10 cellular contexts compared by ENCODE assay signal in genomic region chr6:90375681-90376439, GRCh38.
DNase-seq lines count a peak whose midpoint lies in the region; ATAC-seq and TF ChIP-seq lines count a peak whose summit lies in the region.
"Had no signal": no experiment of that assay in that cellular context is flagged by ENCODE, and none has a peak within 500 bp of the region (broad histone marks: within the 10 kb centered on the region; RNA-seq: fewer than 3 reads in every experiment).

No MANE protein-coding gene starts in this region.

- H3K9me3 ChIP-seq in SU-DHL-6 (ENCODE audit: insufficient read depth, low read length) (no peaks in the 10 kb centered on the region), suprapubic skin (no peaks in the 10 kb centered on the region)

- H2AFZ ChIP-seq in SU-DHL-6 (ENCODE audit: low read depth, low read length, severe bottlenecking), result no peak overlapping the region

- peak; percentile 71 for DNase-seq in HCEC 1CT
- peak; percentile 70 for DNase-seq in foreskin melanocyte
- DNase-seq in suprapubic skin (ENCODE audit: low spot score in 2 of 2), result no peak
- DNase-seq in D341Med (ENCODE audit: low spot score), result no peak
- DNase-seq: activated CD4-positive, alpha-beta T cell treated with anti-CD3 and anti-CD28 coated beads, Interleukin-2, amount 50 U/mL, for 1 hour; NCI-H1694 had no signal

- no peak for TF ChIP-seq CTCF in SU-DHL-6 (IDR thresholded peaks at IDR 0.05; ENCODE audit: insufficient read depth, low read length, poor library complexity, severe bottlenecking)
- TF ChIP-seq CTCF in suprapubic skin (IDR thresholded peaks at IDR 0.05), result no peak

- H4K20me1 ChIP-seq in SU-DHL-6 (ENCODE audit: low read depth, low read length), result no peaks in the 10 kb centered on the region

- H3K27ac ChIP-seq in SU-DHL-6 (ENCODE audit: low read depth, low read length) (peak overlapping the region; percentile 85), suprapubic skin (peak overlapping the region; percentile 35)

- H3K9ac ChIP-seq in SU-DHL-6 (ENCODE audit: low read length), result peak overlapping the region; percentile 36

- H3K79me2 ChIP-seq in SU-DHL-6 (ENCODE audit: insufficient read depth, low read length), result no peaks in the 10 kb centered on the region

- ATAC-seq in HG02840 (IDR thresholded peaks at IDR 0.05; ENCODE audit: low FRiP score, unreplicated experiment), result no peak
- ATAC-seq in HG03039 (IDR thresholded peaks at IDR 0.05; ENCODE audit: unreplicated experiment), result no peak
- ATAC-seq in GM21576 (IDR thresholded peaks at IDR 0.05; ENCODE audit: unreplicated experiment), result no peak

- H3K36me3 ChIP-seq in SU-DHL-6 (ENCODE audit: low read length), result no peaks in the 10 kb centered on the region
- H3K36me3 ChIP-seq in suprapubic skin, result no peaks in the 10 kb centered on the region

- H3K4me2 ChIP-seq in SU-DHL-6 (ENCODE audit: low read depth, low read length, poor library complexity, severe bottlenecking), result peak overlapping the region; percentile 59

- TF ChIP-seq EP300 in suprapubic skin (IDR thresholded peaks at IDR 0.05), result no peak

- WGBS in suprapubic skin, result 64% methylated on average over 9 of the region's 9 CpGs

- H3K4me1 ChIP-seq in suprapubic skin, result peaks cover 9% of the 10 kb centered on the region

- TF ChIP-seq POLR2A in suprapubic skin (IDR thresholded peaks at IDR 0.05), result no peak

- H3K27me3 ChIP-seq in SU-DHL-6 (ENCODE audit: low read length) (no peaks in the 10 kb centered on the region), suprapubic skin (no peaks in the 10 kb centered on the region)

- peak overlapping the region; percentile 19 for H3K4me3 ChIP-seq in SU-DHL-6 (ENCODE audit: insufficient read depth, low read length, poor library complexity, severe bottlenecking)
- no peak overlapping the region for H3K4me3 ChIP-seq in suprapubic skin

- H3K9me2 ChIP-seq in SU-DHL-6 (replicated peaks; ENCODE audit: insufficient read depth, low read length), result no peaks in the 10 kb centered on the region

- peaks cover 28% of the 10 kb centered on the region for H3F3A ChIP-seq in SU-DHL-6 (ENCODE audit: insufficient read depth)

Comparison
In these comparisons a context has a peak if more than half of its experiments do, and no peak if none do; other contexts are left out.
1. DNase-seq: peak in HCEC 1CT (single experiment) and foreskin melanocyte (single experiment); none in suprapubic skin (0 of 2) and D341Med (single experiment).